30 cellular contexts compared by ENCODE assay signal in genomic region chr3:94423566-94423965, GRCh38.
A peak's percentile ranks its signal among the peaks of the same experiment; 100 is the strongest.
DNase-seq lines count a peak whose midpoint lies in the region; ATAC-seq and TF ChIP-seq lines count a peak whose summit lies in the region.
"Had no signal": no experiment of that assay in that cellular context is flagged by ENCODE, and none has a peak within 500 bp of the region (broad histone marks: within the 10 kb centered on the region; RNA-seq: fewer than 3 reads in every experiment).

No MANE protein-coding gene starts in this region.

- no peak overlapping the region for H3K4me3 Mint-ChIP-seq in activated naive CD8-positive, alpha-beta T cell treated with anti-CD3 and anti-CD28 coated beads, Interleukin-2, amount 50 U/mL, for 24 hours
- H3K4me3 Mint-ChIP-seq: stimulated activated memory B cell treated with anti-CD40 and anti-IgM and Interleukin-4, amounts not matched to agents 10 μg/mL and 1 μg/mL and 100 μg/mL, for 72 hours; type B pancreatic cell had no signal

- no peaks in the 10 kb centered on the region for H3K79me1 ChIP-seq in IMR-90 (ENCODE audit: low read depth in 1 of 2, low read length in 2 of 2)

- H3K9me1 ChIP-seq in IMR-90 (ENCODE audit: insufficient read depth, low read length) = no peaks in the 10 kb centered on the region

- H4K20me1 ChIP-seq in IMR-90 (ENCODE audit: insufficient read depth, low read length) = no peaks in the 10 kb centered on the region

- ATAC-seq in IMR-90 (ENCODE audit: low read depth) = peak; percentile 75
- no peak for ATAC-seq in activated naive CD8-positive, alpha-beta T cell treated with anti-CD3 and anti-CD28 coated beads, Interleukin-2, amount 50 U/mL, for 24 hours
- no peak for ATAC-seq in GM21786 (IDR thresholded peaks at IDR 0.05; ENCODE audit: unreplicated experiment)
- ATAC-seq: heart right ventricle; sciatic nerve; stimulated activated memory B cell treated with anti-CD40 and anti-IgM and Interleukin-4, amounts not matched to agents 10 μg/mL and 1 μg/mL and 100 μg/mL, for 72 hours had no signal

- H3K4me2 ChIP-seq in IMR-90 (ENCODE audit: low read depth, low read length) = no peak overlapping the region

- peaks cover 5% of the 10 kb centered on the region; the same call in 1 of the 2 replicates for H3K9me3 ChIP-seq in IMR-90 (ENCODE audit: control insufficient read depth, insufficient read depth, low read length)
- H3K9me3 ChIP-seq: neutrophil, prostate gland had no signal

- DNase-seq in BJ (ENCODE audit: low read depth) (peak; percentile 23), IMR-90 (peak; percentile 85), astrocyte of the cerebellum (ENCODE audit: low read depth) (peak; percentile 62), fibroblast of the aortic adventitia (ENCODE audit: low read depth) (peak; percentile 43), glomerular visceral epithelial cell (ENCODE audit: extremely low spot score) (no peak), G401 (ENCODE audit: low spot score) (no peak)
- no peak for DNase-seq in activated naive CD8-positive, alpha-beta T cell treated with anti-CD3 and anti-CD28 coated beads, Interleukin-2, amount 50 U/mL, for 24 hours
- DNase-seq: ACHN; activated CD4-positive, alpha-beta T cell treated with anti-CD3 and anti-CD28 coated beads, Interleukin-2, amount 50 U/mL, for 1 hour; activated T-cell treated with anti-CD3 and anti-CD28 coated beads, Interleukin-2, amount 50 U/mL, for 48 hours; Caco-2; dermis blood vessel endothelial cell; DMS79; heart right ventricle; Karpas-422; NCI-H1694 treated with DMSO at 0.1 percent for 48 hours; NCI-H2171 treated with DMSO at 0.1 percent for 48 hours; NCI-H510A treated with DMSO at 0.1 percent for 48 hours; SHP77; stimulated activated CD4-positive, alpha-beta T cell treated with anti-CD3 and anti-CD28 coated beads, Interleukin-4, amount 100 ng/mL, for 4 hours; substantia nigra had no signal

- in situ Hi-C loops in IMR-90 (cut with MboI; ENCODE audit: low sequenced_read_pairs) = no loop called here
- in situ Hi-C loops in astrocyte of the cerebellum (cut with HindIII; ENCODE audit: low sequenced_read_pairs) = no loop called here
- in situ Hi-C loops in G401 (cut with HindIII; ENCODE audit: low sequenced_read_pairs) = no loop called here

- H3K27me3 ChIP-seq in BJ (ENCODE audit: control insufficient read depth, insufficient read depth, low read length) (no peaks in the 10 kb centered on the region), IMR-90 (ENCODE audit: control insufficient read depth, insufficient read depth, low read length) (no peaks in the 10 kb centered on the region)
- H3K27me3 ChIP-seq: cardiac muscle cell, heart right ventricle, neutrophil had no signal

- H4K8ac ChIP-seq in IMR-90 (ENCODE audit: low read depth in 2 of 2, low read length in 2 of 2) = no peak overlapping the region

- H3K14ac ChIP-seq in IMR-90 (replicated peaks; ENCODE audit: low read depth, low read length) = no peak overlapping the region

- no peak overlapping the region for H3K4ac ChIP-seq in IMR-90 (ENCODE audit: low read depth, low read length)

- H2BK15ac ChIP-seq in IMR-90 (ENCODE audit: low read depth, low read length) = no peak overlapping the region

- H2BK20ac ChIP-seq in IMR-90 (ENCODE audit: low read depth, low read length) = no peak overlapping the region

- H2AK9ac ChIP-seq in IMR-90 (replicated peaks; ENCODE audit: low read depth, low read length, poor library complexity) = no peak overlapping the region

- no peaks in the 10 kb centered on the region for H3K36me3 Mint-ChIP-seq in activated naive CD8-positive, alpha-beta T cell treated with anti-CD3 and anti-CD28 coated beads, Interleukin-2, amount 50 U/mL, for 24 hours (ENCODE audit: low read depth)
- H3K36me3 Mint-ChIP-seq: stimulated activated memory B cell treated with anti-CD40 and anti-IgM and Interleukin-4, amounts not matched to agents 10 μg/mL and 1 μg/mL and 100 μg/mL, for 72 hours had no signal

- intact Hi-C loops in IMR-90 (cut with micrococcal nuclease) = no loop called here

- no peak overlapping the region for H4K5ac ChIP-seq in IMR-90 (ENCODE audit: low read depth, low read length)

- no peak overlapping the region for H3K23ac ChIP-seq in IMR-90 (ENCODE audit: low read depth, low read length)

- TF ChIP-seq CTCF in BJ (IDR thresholded peaks at IDR 0.05; ENCODE audit: insufficient read depth, low read depth, low read length) = no peak
- no peak for TF ChIP-seq CTCF in IMR-90 (conservative IDR thresholded peaks at IDR 0.05; ENCODE audit: low read depth, low read length)
- no peak for TF ChIP-seq CTCF in astrocyte of the cerebellum (IDR thresholded peaks at IDR 0.05; ENCODE audit: low read depth, low read length, missing control alignments)
- TF ChIP-seq CTCF in fibroblast of the aortic adventitia (IDR thresholded peaks at IDR 0.05; ENCODE audit: insufficient read depth, low read length) = no peak

- H2BK120ac ChIP-seq in IMR-90 (ENCODE audit: low read depth, low read length) = no peak overlapping the region

- dilution Hi-C loops in IMR-90 (cut with HindIII; ENCODE audit: low sequenced_read_pairs, unreplicated experiment) = no loop called here

- H3K56ac ChIP-seq in IMR-90 (ENCODE audit: extremely low read depth, insufficient read depth, low read length) = no peak overlapping the region

- no TSS peak for BruUV-seq in IMR-90 (replicated peaks; lab: Mats Ljungman, UMichigan)

- CTCF ChIA-PET in BJ (lab: Yijun Ruan, JAX) (no interaction called here), IMR-90 (lab: Yijun Ruan, JAX) (no interaction called here)

- H2BK5ac ChIP-seq in IMR-90 (ENCODE audit: low read depth, low read length, poor library complexity, severe bottlenecking) = no peak overlapping the region

- no peak overlapping the region for H2AFZ ChIP-seq in IMR-90 (replicated peaks; ENCODE audit: low read length, poor library complexity)

- H3K4me1 ChIP-seq in IMR-90 (ENCODE audit: control insufficient read depth, insufficient read depth, low read length) = no peaks in the 10 kb centered on the region; the same call in 1 of the 2 replicates
- H3K4me1 ChIP-seq: Caco-2, heart right ventricle, prostate gland had no signal

- H3K9ac ChIP-seq in IMR-90 (ENCODE audit: low read depth, low read length) = no peak overlapping the region

- no peak overlapping the region for H3K18ac ChIP-seq in IMR-90 (ENCODE audit: low read depth, low read length)

- TF ChIP-seq POLR2A in IMR-90 (IDR thresholded peaks at IDR 0.05; ENCODE audit: low read depth, low read length) = no peak

- no peak overlapping the region for H3K27ac Mint-ChIP-seq in activated naive CD8-positive, alpha-beta T cell treated with anti-CD3 and anti-CD28 coated beads, Interleukin-2, amount 50 U/mL, for 24 hours
- H3K27ac Mint-ChIP-seq: stimulated activated memory B cell treated with anti-CD40 and anti-IgM and Interleukin-4, amounts not matched to agents 10 μg/mL and 1 μg/mL and 100 μg/mL, for 72 hours; type B pancreatic cell had no signal

- no peaks in the 10 kb centered on the region for H3K27me3 Mint-ChIP-seq in activated naive CD8-positive, alpha-beta T cell treated with anti-CD3 and anti-CD28 coated beads, Interleukin-2, amount 50 U/mL, for 24 hours
- H3K27me3 Mint-ChIP-seq: stimulated activated memory B cell treated with anti-CD40 and anti-IgM and Interleukin-4, amounts not matched to agents 10 μg/mL and 1 μg/mL and 100 μg/mL, for 72 hours; type B pancreatic cell had no signal

- H2AK5ac ChIP-seq in IMR-90 (ENCODE audit: low read depth, low read length) = no peak overlapping the region

- H3K4me3 ChIP-seq in BJ (ENCODE audit: low read depth, low read length) (no peak overlapping the region), IMR-90 (ENCODE audit: insufficient read depth, low read depth, low read length) (no peak overlapping the region), astrocyte of the cerebellum (ENCODE audit: low read depth, low read length) (no peak overlapping the region), fibroblast of the aortic adventitia (ENCODE audit: low read depth, low read length) (no peak overlapping the region)
- H3K4me3 ChIP-seq: cardiac muscle cell, heart right ventricle, prostate gland had no signal

- peaks cover 28% of the 10 kb centered on the region for H3K9me3 Mint-ChIP-seq in activated naive CD8-positive, alpha-beta T cell treated with anti-CD3 and anti-CD28 coated beads, Interleukin-2, amount 50 U/mL, for 24 hours

- no peak overlapping the region for H4K91ac ChIP-seq in IMR-90 (ENCODE audit: insufficient read depth, low read depth, low read length)

- no peak overlapping the region for H3K27ac ChIP-seq in IMR-90 (ENCODE audit: insufficient read depth, low read length)
- H3K27ac ChIP-seq: C4-2B, cardiac muscle cell, heart right ventricle, HL-60, neutrophil, prostate gland had no signal

- H3K4me1 Mint-ChIP-seq in activated naive CD8-positive, alpha-beta T cell treated with anti-CD3 and anti-CD28 coated beads, Interleukin-2, amount 50 U/mL, for 24 hours = no peaks in the 10 kb centered on the region
- H3K4me1 Mint-ChIP-seq: stimulated activated memory B cell treated with anti-CD40 and anti-IgM and Interleukin-4, amounts not matched to agents 10 μg/mL and 1 μg/mL and 100 μg/mL, for 72 hours had no signal

- POLR2A ChIA-PET in BJ (lab: Charles Lee) = no interaction called here
- POLR2A ChIA-PET in IMR-90 (lab: Charles Lee; ENCODE audit: unreplicated experiment) = no interaction called here

- no peak for TF ChIP-seq RAD21 in IMR-90 (IDR thresholded peaks at IDR 0.05; ENCODE audit: low read length)

- H3K36me3 ChIP-seq in BJ (ENCODE audit: control insufficient read depth, insufficient read depth, low read length) (no peaks in the 10 kb centered on the region), IMR-90 (ENCODE audit: control insufficient read depth, insufficient read depth, low read length) (no peaks in the 10 kb centered on the region)
- H3K36me3 ChIP-seq: cardiac muscle cell, heart right ventricle, neutrophil, prostate gland had no signal

TF ChIP-seq in IMR-90, 13 proteins besides CTCF, POLR2A, EP300 and RAD21:
- peak; percentile 25; the same call in 1 of the 2 replicates for TF ChIP-seq FOS (IDR thresholded peaks at IDR 0.05; ENCODE audit: low read depth, low read length)
- no peak for TF ChIP-seq RFX5 (IDR thresholded peaks at IDR 0.05; ENCODE audit: low read depth, low read length)
- TF ChIP-seq RCOR1 (IDR thresholded peaks at IDR 0.05; ENCODE audit: insufficient replicate concordance, low read length) = peak; percentile 47

Comparison
In these comparisons a context has a peak if more than half of its experiments do, and no peak if none do; other contexts are left out.
1. DNase-seq: peak in BJ (single experiment), IMR-90 (single experiment), astrocyte of the cerebellum (single experiment) and fibroblast of the aortic adventitia (single experiment); none in glomerular visceral epithelial cell (single experiment), activated naive CD8-positive, alpha-beta T cell treated with anti-CD3 and anti-CD28 coated beads, Interleukin-2, amount 50 U/mL, for 24 hours (single experiment) and G401 (single experiment).